ENCODE assay signal across 19 cellular contexts in genomic region chr10:116070743-116071320, GRCh38.
A peak's percentile ranks its signal among the peaks of the same experiment; 100 is the strongest.
DNase-seq lines count a peak whose midpoint lies in the region; ATAC-seq lines count a peak whose summit lies in the region.
"Had no signal": no experiment of that assay in that cellular context is flagged by ENCODE, and none has a peak within 500 bp of the region (broad histone marks: within the 10 kb centered on the region; RNA-seq: fewer than 3 reads in every experiment).

No MANE protein-coding gene starts in this region.

- H3K36me3 ChIP-seq in muscle layer of colon (ENCODE audit: insufficient read depth, low read length): no peaks in the 10 kb centered on the region
- H3K36me3 ChIP-seq in stomach smooth muscle (ENCODE audit: control insufficient read depth in 2 of 2, insufficient read depth in 2 of 2, low read length in 2 of 2): no peaks in the 10 kb centered on the region
- H3K36me3 ChIP-seq: BLaER1 had no signal

- H3K27me3 ChIP-seq in muscle layer of colon (ENCODE audit: control insufficient read depth in 1 of 2, insufficient read depth in 2 of 2, low read length in 2 of 2) (no peaks in the 10 kb centered on the region), stomach smooth muscle (ENCODE audit: control insufficient read depth in 1 of 2, insufficient read depth in 2 of 2, low read length in 2 of 2) (no peaks in the 10 kb centered on the region), right cardiac atrium (ENCODE audit: control insufficient read depth, insufficient read depth) (no peaks in the 10 kb centered on the region)
- H3K27me3 ChIP-seq: BLaER1 had no signal

- ATAC-seq in right cardiac atrium (no peak), HG03045 (IDR thresholded peaks at IDR 0.05; ENCODE audit: unreplicated experiment) (no peak)
- ATAC-seq: GM23338, HCT116, K562 had no signal

- intact Hi-C loops in right cardiac atrium (cut with DNase I): no loop called here

- DNase-seq in NCI-H2171 treated with DMSO at 0.1 percent for 48 hours (lab: John Stamatoyannopoulos, UW): peak; percentile 26
- no peak for DNase-seq in NCI-H2171 (lab: John Stamatoyannopoulos, UW)
- peak; percentile 33 for DNase-seq in left kidney (ENCODE audit: low read depth, low spot score)
- no peak for DNase-seq in right cardiac atrium
- no peak for DNase-seq in T-helper 1 cell
- DNase-seq: 8988T; CD4-positive, alpha-beta memory T cell; DMS53; DND-41; EL; IMR-90 had no signal

- H3K9ac ChIP-seq in muscle layer of colon (ENCODE audit: low read length) (no peak overlapping the region), stomach smooth muscle (ENCODE audit: low read length in 2 of 2) (no peak overlapping the region)
- H3K9ac ChIP-seq: BLaER1 had no signal

- H3K4me3 ChIP-seq in muscle layer of colon (ENCODE audit: low read depth in 1 of 2, low read length in 2 of 2) (no peak overlapping the region), stomach smooth muscle (ENCODE audit: low read length in 2 of 2) (no peak overlapping the region), right cardiac atrium (ENCODE audit: low read length) (no peak overlapping the region)
- H3K4me3 ChIP-seq: BLaER1, GM23338, K562 had no signal

- H3K4me1 ChIP-seq in muscle layer of colon (ENCODE audit: insufficient read depth, low read length) (peaks cover 50% of the 10 kb centered on the region), stomach smooth muscle (ENCODE audit: control insufficient read depth, insufficient read depth, low read length) (peaks cover 34% of the 10 kb centered on the region), right cardiac atrium (ENCODE audit: control insufficient read depth, insufficient read depth, low read length) (no peaks in the 10 kb centered on the region)
- H3K4me1 ChIP-seq: BLaER1 had no signal

- 78% methylated on average over 5 of the region's 5 CpGs for WGBS in right cardiac atrium

- H3K27ac ChIP-seq in muscle layer of colon (ENCODE audit: low read depth, low read length): peak overlapping the region; percentile 8
- H3K27ac ChIP-seq in stomach smooth muscle (ENCODE audit: low read length): peak overlapping the region; percentile 76
- no peak overlapping the region for H3K27ac ChIP-seq in right cardiac atrium (ENCODE audit: low read length)
- H3K27ac ChIP-seq: BLaER1, HL-60 had no signal

- no peaks in the 10 kb centered on the region for H3K9me3 ChIP-seq in muscle layer of colon (ENCODE audit: low read length)
- no peaks in the 10 kb centered on the region for H3K9me3 ChIP-seq in stomach smooth muscle (ENCODE audit: control insufficient read depth in 2 of 2, low read length in 2 of 2)
- H3K9me3 ChIP-seq in right cardiac atrium (ENCODE audit: control insufficient read depth, low read length): no peaks in the 10 kb centered on the region
- H3K9me3 ChIP-seq: BLaER1 had no signal

Comparison
In these comparisons a context has a peak if more than half of its experiments do, and no peak if none do; other contexts are left out.
1. DNase-seq: peak in NCI-H2171 treated with DMSO at 0.1 percent for 48 hours (single experiment) and left kidney (single experiment); none in NCI-H2171 (single experiment), right cardiac atrium (0 of 3) and T-helper 1 cell (0 of 5).